Comparison of ENCODE assay signal across 15 cellular contexts in genomic region chr14:68674538-68675232, GRCh38.
A peak's percentile ranks its signal among the peaks of the same experiment; 100 is the strongest.
DNase-seq lines count a peak whose midpoint lies in the region; ATAC-seq, FAIRE-seq and TF ChIP-seq lines count a peak whose summit lies in the region.
"Had no signal": no experiment of that assay in that cellular context is flagged by ENCODE, and none has a peak within 500 bp of the region (broad histone marks: within the 10 kb centered on the region; RNA-seq: fewer than 3 reads in every experiment).

No MANE protein-coding gene starts in this region.

- H3K4me2 ChIP-seq in IMR-90 (ENCODE audit: low read depth, low read length) (no peak overlapping the region), keratinocyte (ENCODE audit: control insufficient read depth, extremely low read depth, insufficient read depth, low read depth, low read length) (no peak overlapping the region)

- no peaks in the 10 kb centered on the region for H3K79me1 ChIP-seq in IMR-90 (ENCODE audit: low read depth in 1 of 2, low read length in 2 of 2)

- peak overlapping the region; percentile 58 for H2BK120ac ChIP-seq in IMR-90 (ENCODE audit: low read depth, low read length)

- no peaks in the 10 kb centered on the region for H3K27me3 Mint-ChIP-seq in activated naive CD8-positive, alpha-beta T cell treated with anti-CD3 and anti-CD28 coated beads for 36 hours
- no peaks in the 10 kb centered on the region for H3K27me3 Mint-ChIP-seq in stimulated activated memory B cell treated with anti-CD40 and anti-IgM and Interleukin-4, amounts not matched to agents 10 μg/mL and 1 μg/mL and 100 μg/mL, for 72 hours
- H3K27me3 Mint-ChIP-seq: activated CD4-positive, alpha-beta memory T cell treated with anti-CD3 and anti-CD28 coated beads, Interleukin-2, amount 10 ng/mL, durations not matched to agents 7 days and 5 days had no signal

- no peak for TF ChIP-seq POLR2A in IMR-90 (IDR thresholded peaks at IDR 0.05; ENCODE audit: low read depth, low read length)

- peak overlapping the region; percentile 0 for H2BK5ac ChIP-seq in IMR-90 (ENCODE audit: low read depth, low read length, poor library complexity, severe bottlenecking)

- no peak overlapping the region for H3K4me3 ChIP-seq in IMR-90 (ENCODE audit: insufficient read depth, low read depth, low read length)
- no peak overlapping the region for H3K4me3 ChIP-seq in keratinocyte (ENCODE audit: control insufficient read depth in 2 of 3, extremely low read depth in 1 of 3, insufficient read depth in 2 of 3, low read depth in 1 of 3, low read length in 3 of 3)

- H2AK5ac ChIP-seq in IMR-90 (ENCODE audit: low read depth, low read length): peak overlapping the region; percentile 75; the same call in 1 of the 2 replicates

- H3K36me3 ChIP-seq in IMR-90 (ENCODE audit: control insufficient read depth, insufficient read depth, low read length) (no peaks in the 10 kb centered on the region), keratinocyte (ENCODE audit: control insufficient read depth in 2 of 2, extremely low read depth in 1 of 2, insufficient read depth in 2 of 2, low read length in 2 of 2) (no peaks in the 10 kb centered on the region)

- no peaks in the 10 kb centered on the region for H3K27me3 ChIP-seq in IMR-90 (ENCODE audit: control insufficient read depth, insufficient read depth, low read length)
- H3K27me3 ChIP-seq in keratinocyte (ENCODE audit: control insufficient read depth, extremely low read depth, insufficient read depth, low read length): no peaks in the 10 kb centered on the region

- H3K4me1 ChIP-seq in IMR-90 (ENCODE audit: control insufficient read depth, insufficient read depth, low read length): peaks cover 6% of the 10 kb centered on the region; the same call in 1 of the 2 replicates
- H3K4me1 ChIP-seq in keratinocyte (ENCODE audit: control insufficient read depth, extremely low read depth, insufficient read depth, low read length): peaks cover 43% of the 10 kb centered on the region

- H3K4me1 Mint-ChIP-seq in activated naive CD8-positive, alpha-beta T cell treated with anti-CD3 and anti-CD28 coated beads for 36 hours: peaks cover 23% of the 10 kb centered on the region
- peaks cover 70% of the 10 kb centered on the region for H3K4me1 Mint-ChIP-seq in stimulated activated memory B cell treated with anti-CD40 and anti-IgM and Interleukin-4, amounts not matched to agents 10 μg/mL and 1 μg/mL and 100 μg/mL, for 72 hours

- H3K79me2 ChIP-seq in keratinocyte (ENCODE audit: control insufficient read depth, insufficient read depth, low read length): no peaks in the 10 kb centered on the region

- dilution Hi-C loops in IMR-90 (cut with HindIII; ENCODE audit: low sequenced_read_pairs, unreplicated experiment) (no loop called here), keratinocyte (cut with MboI; ENCODE audit: extremely low pct_ligation_motif_present, low sequenced_read_pairs) (no loop called here)

- no peak for TF ChIP-seq RAD21 in IMR-90 (IDR thresholded peaks at IDR 0.05; ENCODE audit: low read length)

- intact Hi-C loops in IMR-90 (cut with micrococcal nuclease): no loop called here

- in situ Hi-C loops in IMR-90 (cut with MboI; ENCODE audit: low sequenced_read_pairs): no loop called here

- BruUV-seq in IMR-90 (replicated peaks; lab: Mats Ljungman, UMichigan): no TSS peak

- H3K4ac ChIP-seq in IMR-90 (ENCODE audit: low read depth, low read length): peak overlapping the region; percentile 61; the same call in 1 of the 2 replicates

- H2BK15ac ChIP-seq in IMR-90 (ENCODE audit: low read depth, low read length): peak overlapping the region; percentile 50; the same call in 1 of the 3 replicates

- peak overlapping the region; percentile 57 for H3K14ac ChIP-seq in IMR-90 (replicated peaks; ENCODE audit: low read depth, low read length)

- peak overlapping the region; percentile 46 for H4K91ac ChIP-seq in IMR-90 (ENCODE audit: insufficient read depth, low read depth, low read length)

- H3K9me3 ChIP-seq in IMR-90 (ENCODE audit: control insufficient read depth, insufficient read depth, low read length): no peaks in the 10 kb centered on the region
- peaks cover 7% of the 10 kb centered on the region for H3K9me3 ChIP-seq in keratinocyte (ENCODE audit: control insufficient read depth, low read depth, low read length)

- H3K23ac ChIP-seq in IMR-90 (ENCODE audit: low read depth, low read length): peak overlapping the region; percentile 48; the same call in 1 of the 2 replicates

- POLR2A ChIA-PET in IMR-90 (lab: Charles Lee; ENCODE audit: unreplicated experiment): interaction anchor here (0.8 kb wide), 1 partner anchor 144 kb away, joined by 4 read pairs; no protein-coding TSS in a partner anchor

- H3K4me3 Mint-ChIP-seq in activated naive CD8-positive, alpha-beta T cell treated with anti-CD3 and anti-CD28 coated beads for 36 hours: no peak overlapping the region
- no peak overlapping the region for H3K4me3 Mint-ChIP-seq in stimulated activated memory B cell treated with anti-CD40 and anti-IgM and Interleukin-4, amounts not matched to agents 10 μg/mL and 1 μg/mL and 100 μg/mL, for 72 hours
- H3K4me3 Mint-ChIP-seq: activated CD4-positive, alpha-beta memory T cell treated with anti-CD3 and anti-CD28 coated beads, Interleukin-2, amount 10 ng/mL, durations not matched to agents 7 days and 5 days; natural killer cell had no signal

- peak overlapping the region; percentile 2 for H2BK20ac ChIP-seq in IMR-90 (ENCODE audit: low read depth, low read length)

- no peaks in the 10 kb centered on the region for H4K20me1 ChIP-seq in IMR-90 (ENCODE audit: insufficient read depth, low read length)
- no peaks in the 10 kb centered on the region for H4K20me1 ChIP-seq in keratinocyte (ENCODE audit: control insufficient read depth, extremely low read depth, insufficient read depth, low read length)

- TF ChIP-seq CTCF in IMR-90 (conservative IDR thresholded peaks at IDR 0.05; ENCODE audit: low read depth, low read length): no peak
- TF ChIP-seq CTCF in keratinocyte (optimal IDR thresholded peaks at IDR 0.05 in 1 of 3, IDR thresholded peaks at IDR 0.05 in 1 of 3, conservative IDR thresholded peaks at IDR 0.05 in 1 of 3; ENCODE audit: extremely low read depth in 1 of 3, insufficient read depth in 2 of 3, low read length in 3 of 3): no peak

- peaks cover 10% of the 10 kb centered on the region for H3K9me1 ChIP-seq in IMR-90 (ENCODE audit: insufficient read depth, low read length)
- H3K9me1 ChIP-seq in keratinocyte (ENCODE audit: control insufficient read depth, extremely low read depth, insufficient read depth, low read length): no peaks in the 10 kb centered on the region

- H4K5ac ChIP-seq in IMR-90 (ENCODE audit: low read depth, low read length): peak overlapping the region; percentile 35; the same call in 1 of the 2 replicates

- no peak overlapping the region for H3K27ac ChIP-seq in IMR-90 (ENCODE audit: insufficient read depth, low read length)
- peak overlapping the region; percentile 89 for H3K27ac ChIP-seq in keratinocyte (ENCODE audit: control insufficient read depth, insufficient read depth, low read length)

- peak overlapping the region; percentile 21 for H3K27ac Mint-ChIP-seq in activated naive CD8-positive, alpha-beta T cell treated with anti-CD3 and anti-CD28 coated beads for 36 hours
- peak overlapping the region; percentile 84 for H3K27ac Mint-ChIP-seq in stimulated activated memory B cell treated with anti-CD40 and anti-IgM and Interleukin-4, amounts not matched to agents 10 μg/mL and 1 μg/mL and 100 μg/mL, for 72 hours
- H3K27ac Mint-ChIP-seq: activated CD4-positive, alpha-beta memory T cell treated with anti-CD3 and anti-CD28 coated beads, Interleukin-2, amount 10 ng/mL, durations not matched to agents 7 days and 5 days had no signal

- H3K9ac ChIP-seq in IMR-90 (ENCODE audit: low read depth, low read length) (no peak overlapping the region), keratinocyte (ENCODE audit: control insufficient read depth, extremely low read depth, insufficient read depth, low read length) (no peak overlapping the region)

- CTCF ChIA-PET in IMR-90 (lab: Yijun Ruan, JAX): no interaction called here

- no peak for FAIRE-seq in keratinocyte (lab: Jason Lieb, UNC)
- FAIRE-seq: colon had no signal

- H3K9me3 Mint-ChIP-seq in activated naive CD8-positive, alpha-beta T cell treated with anti-CD3 and anti-CD28 coated beads for 36 hours: no peaks in the 10 kb centered on the region
- H3K9me3 Mint-ChIP-seq in stimulated activated memory B cell treated with anti-CD40 and anti-IgM and Interleukin-4, amounts not matched to agents 10 μg/mL and 1 μg/mL and 100 μg/mL, for 72 hours: no peaks in the 10 kb centered on the region
- H3K9me3 Mint-ChIP-seq: activated CD4-positive, alpha-beta memory T cell treated with anti-CD3 and anti-CD28 coated beads, Interleukin-2, amount 10 ng/mL, durations not matched to agents 7 days and 5 days; natural killer cell had no signal

- peak overlapping the region in 1 of 2 experiments; percentile 54; a peak in 1 of 4 replicates for H4K8ac ChIP-seq in IMR-90 (ENCODE audit: low read depth in 2 of 2, low read length in 2 of 2)

- no peak for ATAC-seq in IMR-90 (ENCODE audit: low read depth)
- peak; percentile 48 for ATAC-seq in stimulated activated memory B cell treated with anti-CD40 and anti-IgM and Interleukin-4, amounts not matched to agents 10 μg/mL and 1 μg/mL and 100 μg/mL, for 72 hours
- no peak for ATAC-seq in GM21529 (IDR thresholded peaks at IDR 0.05; ENCODE audit: unreplicated experiment)

- WGBS in IMR-90 (ENCODE audit: extremely low coverage in 2 of 2, insufficient read length in 1 of 2), 2 experiments: no CpG with 5 or more reads among the region's 5 CpGs

- H2AFZ ChIP-seq in IMR-90 (replicated peaks; ENCODE audit: low read length, poor library complexity) (peak overlapping the region; percentile 60), keratinocyte (ENCODE audit: control insufficient read depth, low read length) (no peak overlapping the region)

- H3K36me3 Mint-ChIP-seq in activated naive CD8-positive, alpha-beta T cell treated with anti-CD3 and anti-CD28 coated beads for 36 hours: no peaks in the 10 kb centered on the region
- peaks cover 32% of the 10 kb centered on the region for H3K36me3 Mint-ChIP-seq in stimulated activated memory B cell treated with anti-CD40 and anti-IgM and Interleukin-4, amounts not matched to agents 10 μg/mL and 1 μg/mL and 100 μg/mL, for 72 hours
- H3K36me3 Mint-ChIP-seq: natural killer cell had no signal

- H3K18ac ChIP-seq in IMR-90 (ENCODE audit: low read depth, low read length): peak overlapping the region; percentile 55; the same call in 1 of the 2 replicates

- no peak overlapping the region for H2AK9ac ChIP-seq in IMR-90 (replicated peaks; ENCODE audit: low read depth, low read length, poor library complexity)

- DNase-seq in IMR-90 (no peak), keratinocyte (ENCODE audit: low read depth, low spot score) (no peak), NCI-H510A treated with DMSO at 0.1 percent for 48 hours (lab: John Stamatoyannopoulos, UW) (no peak), CD1c-positive myeloid dendritic cell (ENCODE audit: extremely low spot score) (no peak)
- no peak for DNase-seq in activated naive CD8-positive, alpha-beta T cell treated with anti-CD3 and anti-CD28 coated beads for 36 hours
- DNase-seq: activated CD4-positive, alpha-beta memory T cell treated with anti-CD3 and anti-CD28 coated beads, Interleukin-2, amount 10 ng/mL, durations not matched to agents 7 days and 5 days; aorta; C1 segment of cervical spinal cord; natural killer cell; NCI-H2029 treated with DMSO at 0.1 percent for 48 hours; NCI-H526 treated with DMSO at 0.1 percent for 48 hours; stimulated activated CD4-positive, alpha-beta T cell treated with anti-CD3 and anti-CD28 coated beads, Interleukin-2, amount 100 ng/mL, for 24 hours had no signal

- H3K56ac ChIP-seq in IMR-90 (ENCODE audit: extremely low read depth, insufficient read depth, low read length): no peak overlapping the region
